ENCODE assay signal across 26 cellular contexts in genomic region chr2:52895726-52896340, GRCh38.
"Had no signal": no experiment of that assay in that cellular context is flagged by ENCODE, and none has a peak within 500 bp of the region (broad histone marks: within the 10 kb centered on the region; RNA-seq: fewer than 3 reads in every experiment).

No MANE protein-coding gene starts in this region.

- H3K4me3 Mint-ChIP-seq: activated CD8-positive, alpha-beta T cell treated with anti-CD3 and anti-CD28 coated beads, Interleukin-2, amount 10 ng/mL, durations not matched to agents 7 days and 5 days; activated naive CD4-positive, alpha-beta T cell treated with anti-CD3 and anti-CD28 coated beads, Interleukin-2, amount 50 U/mL, for 24 hours; T-helper 2 cell treated with Interferon-gamma antibody and Interleukin-4, amounts not matched to agents 5 μg/mL and 100 μg/mL, for 36 hours had no signal

- H3K4me1 Mint-ChIP-seq: activated naive CD4-positive, alpha-beta T cell treated with anti-CD3 and anti-CD28 coated beads, Interleukin-2, amount 50 U/mL, for 24 hours had no signal

- DNase-seq: activated CD4-positive, alpha-beta T cell treated with anti-CD3 and anti-CD28 coated beads for 4 hours; activated CD8-positive, alpha-beta memory T cell treated with anti-CD3 and anti-CD28 coated beads, Interleukin-2, amount 50 U/mL, for 48 hours; activated CD8-positive, alpha-beta T cell treated with anti-CD3 and anti-CD28 coated beads, Interleukin-2, amount 10 ng/mL, durations not matched to agents 7 days and 5 days; activated T-cell treated with anti-CD3 and anti-CD28 coated beads, Interleukin-2, amount 50 U/mL, for 1 hour; aorta; Karpas-422; NCI-H1048; NCI-H1417; NCI-H2029; NCI-H2107; NCI-H2171 treated with DMSO at 0.1 percent for 48 hours; NCI-H226; NCI-H526; NCI-H82; NK-92 treated with Interleukin-12 subunit alpha and Interleukin-12 subunit beta, amount 100 ng/mL, for 24 hours; OCI-M1; SHP77; SW 1271 had no signal

- H3K4me3 ChIP-seq: breast epithelium, K562, SJSA1 had no signal

- H3K27me3 ChIP-seq: breast epithelium, SJSA1 had no signal

- H3K27ac ChIP-seq: breast epithelium, SJSA1 had no signal

- H3K27me3 Mint-ChIP-seq: activated naive CD4-positive, alpha-beta T cell treated with anti-CD3 and anti-CD28 coated beads, Interleukin-2, amount 50 U/mL, for 24 hours had no signal

- FAIRE-seq: K562, RCC 7860 had no signal

- H3K4me1 ChIP-seq: breast epithelium, SJSA1 had no signal

- H3K36me3 ChIP-seq: breast epithelium, SJSA1 had no signal

- ATAC-seq: activated CD4-positive, CD25-positive, alpha-beta regulatory T cell treated with anti-CD3 and anti-CD28 coated beads, Interleukin-2, amount 50 U/mL, for 24 hours; activated CD8-positive, alpha-beta T cell treated with anti-CD3 and anti-CD28 coated beads, Interleukin-2, amount 10 ng/mL, durations not matched to agents 7 days and 5 days; K562; SK-N-SH treated with all-trans-retinoic acid at 6 μM for 48 hours had no signal

- H3K27ac Mint-ChIP-seq: activated CD8-positive, alpha-beta T cell treated with anti-CD3 and anti-CD28 coated beads, Interleukin-2, amount 10 ng/mL, durations not matched to agents 7 days and 5 days; activated naive CD4-positive, alpha-beta T cell treated with anti-CD3 and anti-CD28 coated beads, Interleukin-2, amount 50 U/mL, for 24 hours; T-helper 2 cell treated with Interferon-gamma antibody and Interleukin-4, amounts not matched to agents 5 μg/mL and 100 μg/mL, for 36 hours had no signal
